In the genomic region with DNA sequence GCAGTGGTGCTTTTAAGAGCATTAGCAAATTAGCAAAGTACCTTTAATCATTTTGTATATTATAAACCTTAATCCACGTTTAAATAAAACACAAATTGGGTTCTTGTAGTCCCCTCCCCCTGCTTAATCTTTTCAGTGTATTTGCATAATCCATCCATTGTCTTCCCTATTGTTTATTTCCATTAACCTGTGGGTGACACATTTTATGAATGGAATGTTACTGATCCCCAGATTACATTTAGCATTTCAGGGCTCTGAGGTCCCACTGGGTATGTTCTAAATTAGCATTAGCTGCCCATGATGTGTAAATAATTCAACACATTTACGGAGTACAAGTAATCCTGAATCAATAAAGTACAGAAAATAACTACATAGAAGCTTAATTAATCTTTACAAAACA, we compare ENCODE assay signal across 1 cellular context.
TF ChIP-seq lines count a peak whose summit lies in the region.

No MANE protein-coding gene starts in this region.

TF ChIP-seq in SK-N-SH, 30 proteins besides CTCF, POLR2A, EP300 and RAD21 (continued from another document):
- TF ChIP-seq, protein P1, sequence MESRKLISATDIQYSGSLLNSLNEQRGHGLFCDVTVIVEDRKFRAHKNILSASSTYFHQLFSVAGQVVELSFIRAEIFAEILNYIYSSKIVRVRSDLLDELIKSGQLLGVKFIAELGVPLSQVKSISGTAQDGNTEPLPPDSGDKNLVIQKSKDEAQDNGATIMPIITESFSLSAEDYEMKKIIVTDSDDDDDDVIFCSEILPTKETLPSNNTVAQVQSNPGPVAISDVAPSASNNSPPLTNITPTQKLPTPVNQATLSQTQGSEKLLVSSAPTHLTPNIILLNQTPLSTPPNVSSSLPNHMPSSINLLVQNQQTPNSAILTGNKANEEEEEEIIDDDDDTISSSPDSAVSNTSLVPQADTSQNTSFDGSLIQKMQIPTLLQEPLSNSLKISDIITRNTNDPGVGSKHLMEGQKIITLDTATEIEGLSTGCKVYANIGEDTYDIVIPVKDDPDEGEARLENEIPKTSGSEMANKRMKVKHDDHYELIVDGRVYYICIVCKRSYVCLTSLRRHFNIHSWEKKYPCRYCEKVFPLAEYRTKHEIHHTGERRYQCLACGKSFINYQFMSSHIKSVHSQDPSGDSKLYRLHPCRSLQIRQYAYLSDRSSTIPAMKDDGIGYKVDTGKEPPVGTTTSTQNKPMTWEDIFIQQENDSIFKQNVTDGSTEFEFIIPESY (IDR thresholded peaks at IDR 0.05; ENCODE audit: borderline replicate concordance, low read depth) = no peak
- no peak for TF ChIP-seq GABPA (IDR thresholded peaks at IDR 0.05; ENCODE audit: low read depth)
- no peak for TF ChIP-seq RXRA (IDR thresholded peaks at IDR 0.05; ENCODE audit: borderline replicate concordance, low read depth)
- no peak for TF ChIP-seq TCF12 (IDR thresholded peaks at IDR 0.05)
- no peak for TF ChIP-seq MXI1 (IDR thresholded peaks at IDR 0.05; ENCODE audit: low read depth, low read length)
- no peak for TF ChIP-seq RFX5 (IDR thresholded peaks at IDR 0.05; ENCODE audit: low read length)
- no peak for TF ChIP-seq NRF1 (IDR thresholded peaks at IDR 0.05; ENCODE audit: low read depth, low read length)
- no peak for TF ChIP-seq SIN3A (IDR thresholded peaks at IDR 0.05; ENCODE audit: borderline replicate concordance, low read depth, low read length)
- no peak for TF ChIP-seq TAF1 (IDR thresholded peaks at IDR 0.05; ENCODE audit: borderline replicate concordance, low read depth, low read length)
- TF ChIP-seq FOXJ3 (CRISPR knock-in tag; IDR thresholded peaks at IDR 0.05) = no peak
- TF ChIP-seq EZH2phosphoT487 (IDR thresholded peaks at IDR 0.05; ENCODE audit: borderline replicate concordance, low read depth) = no peak
